10 cellular contexts compared by ENCODE assay signal in genomic region chr6:157760137-157760536, GRCh38.
DNase-seq lines count a peak whose midpoint lies in the region; ATAC-seq and TF ChIP-seq lines count a peak whose summit lies in the region.
"Had no signal": no experiment of that assay in that cellular context is flagged by ENCODE, and none has a peak within 500 bp of the region (broad histone marks: within the 10 kb centered on the region; RNA-seq: fewer than 3 reads in every experiment).

No MANE protein-coding gene starts in this region.

- no peaks in the 10 kb centered on the region for H4K20me1 ChIP-seq in MM.1S (ENCODE audit: insufficient read depth, low read length)

- H3K27me3 ChIP-seq in CD8-positive, alpha-beta memory T cell (ENCODE audit: insufficient read depth, low read length, poor library complexity, severe bottlenecking) = no peaks in the 10 kb centered on the region
- H3K27me3 ChIP-seq in Panc1 (ENCODE audit: control insufficient read depth, insufficient read depth, low read length) (no peaks in the 10 kb centered on the region), skeletal muscle satellite cell (ENCODE audit: control insufficient read depth, insufficient read depth, low read length) (no peaks in the 10 kb centered on the region), MM.1S (replicated peaks; ENCODE audit: insufficient read depth, low read length) (no peaks in the 10 kb centered on the region), Caco-2 (replicated peaks; ENCODE audit: control insufficient read depth, insufficient read depth, low read length) (no peaks in the 10 kb centered on the region)
- H3K27me3 ChIP-seq: colonic mucosa had no signal

- BruUV-seq in Panc1 (replicated peaks; lab: Mats Ljungman, UMichigan) (no TSS peak), Caco-2 (replicated peaks; lab: Mats Ljungman, UMichigan) (no TSS peak)

- H3K9me3 ChIP-seq in CD8-positive, alpha-beta memory T cell (ENCODE audit: low read length) = no peaks in the 10 kb centered on the region
- H3K9me3 ChIP-seq in Panc1 (ENCODE audit: control insufficient read depth, insufficient read depth, low read depth, low read length) = no peaks in the 10 kb centered on the region
- no peaks in the 10 kb centered on the region for H3K9me3 ChIP-seq in skeletal muscle satellite cell (replicated peaks; ENCODE audit: low read length)
- no peaks in the 10 kb centered on the region for H3K9me3 ChIP-seq in MM.1S (replicated peaks; ENCODE audit: insufficient read depth, low read length)
- H3K9me3 ChIP-seq in Caco-2 = no peaks in the 10 kb centered on the region
- H3K9me3 ChIP-seq: colonic mucosa had no signal

- H3K79me2 ChIP-seq in MM.1S (ENCODE audit: low read length) = no peaks in the 10 kb centered on the region

- peaks cover 18% of the 10 kb centered on the region for H3F3A ChIP-seq in MM.1S (ENCODE audit: insufficient read depth, low read length)

- no peak for DNase-seq in CD8-positive, alpha-beta memory T cell
- no peak for DNase-seq in Panc1 (ENCODE audit: low read depth, low spot score)
- no peak for DNase-seq in caudate nucleus (lab: John Stamatoyannopoulos, UW)
- no peak for DNase-seq in 8988T
- no peak for DNase-seq in MM.1S
- no peak for DNase-seq in Caco-2
- DNase-seq: colonic mucosa, left cardiac atrium had no signal

- peak overlapping the region in 1 of 7 donors; percentile 73 for H3K4me3 Mint-ChIP-seq in CD8-positive, alpha-beta memory T cell
- H3K4me3 Mint-ChIP-seq in Caco-2 (ENCODE audit: unreplicated experiment) = no peak overlapping the region

- in situ Hi-C loops in Panc1 (cut with HindIII; ENCODE audit: low pct_unique_long_range_greater_than_20kb, low sequenced_read_pairs) = loop anchor here (25.0 kb wide), 1 partner anchor 102 kb away; no protein-coding TSS in a partner anchor

- H3K36me3 ChIP-seq in CD8-positive, alpha-beta memory T cell (ENCODE audit: insufficient read depth, low read length) = no peaks in the 10 kb centered on the region
- H3K36me3 ChIP-seq in Panc1 (ENCODE audit: control insufficient read depth, insufficient read depth, low read length) (no peaks in the 10 kb centered on the region), skeletal muscle satellite cell (ENCODE audit: insufficient read depth, low read length) (no peaks in the 10 kb centered on the region), MM.1S (replicated peaks; ENCODE audit: insufficient read depth, low read length) (no peaks in the 10 kb centered on the region), Caco-2 (ENCODE audit: control insufficient read depth, insufficient read depth, low read length) (no peaks in the 10 kb centered on the region)
- H3K36me3 ChIP-seq: colonic mucosa had no signal

- peak overlapping the region in 5 of 8 donors; percentile 78 to 97 (median 92) for H3K27ac Mint-ChIP-seq in CD8-positive, alpha-beta memory T cell
- H3K27ac Mint-ChIP-seq in Caco-2 (ENCODE audit: unreplicated experiment) = no peak overlapping the region

- H3K27ac ChIP-seq in CD8-positive, alpha-beta memory T cell (ENCODE audit: low read depth, low read length) = no peak overlapping the region
- H3K27ac ChIP-seq in Panc1 (ENCODE audit: low read length) (peak overlapping the region; percentile 94), caudate nucleus (ENCODE audit: low read depth, low read length) (peak overlapping the region; percentile 75), MM.1S (ENCODE audit: low read length) (no peak overlapping the region)
- H3K27ac ChIP-seq: colonic mucosa had no signal

- POLR2A ChIA-PET in CD8-positive, alpha-beta memory T cell (lab: Charles Lee) = no interaction called here
- POLR2A ChIA-PET in Panc1 (lab: Charles Lee) (interaction anchor here (0.5 kb wide), 1 partner anchor 66 kb away, joined by 6 read pairs; no protein-coding TSS in a partner anchor), Caco-2 (lab: Charles Lee) (no interaction called here)

- peaks cover 67% of the 10 kb centered on the region for H3K4me1 ChIP-seq in CD8-positive, alpha-beta memory T cell (ENCODE audit: insufficient read depth, low read length)
- H3K4me1 ChIP-seq in Panc1 (ENCODE audit: control insufficient read depth, insufficient read depth, low read length) = peaks cover 79% of the 10 kb centered on the region
- peaks cover 60% of the 10 kb centered on the region for H3K4me1 ChIP-seq in skeletal muscle satellite cell (ENCODE audit: control insufficient read depth, insufficient read depth, low read length)
- peaks cover 24% of the 10 kb centered on the region for H3K4me1 ChIP-seq in MM.1S (ENCODE audit: low read length)
- peaks cover 38% of the 10 kb centered on the region for H3K4me1 ChIP-seq in Caco-2

- H3K9me2 ChIP-seq in MM.1S (replicated peaks; ENCODE audit: insufficient read depth, low read length) = no peaks in the 10 kb centered on the region

- ATAC-seq in Panc1 = no peak
- no peak for ATAC-seq in GM18520 (IDR thresholded peaks at IDR 0.05; ENCODE audit: unreplicated experiment)

- H3K9me3 Mint-ChIP-seq in CD8-positive, alpha-beta memory T cell = no peaks in the 10 kb centered on the region
- H3K9me3 Mint-ChIP-seq in Caco-2 (ENCODE audit: unreplicated experiment) = no peaks in the 10 kb centered on the region

- H2AFZ ChIP-seq in MM.1S (ENCODE audit: low read length) = no peak overlapping the region

- TF ChIP-seq CTCF in Panc1 (IDR thresholded peaks at IDR 0.05) (peak; percentile 40), MM.1S (IDR thresholded peaks at IDR 0.05; ENCODE audit: low read length) (no peak), Caco-2 (IDR thresholded peaks at IDR 0.05; ENCODE audit: insufficient read depth in 1 of 2, low read depth in 1 of 2, low read length in 1 of 2, severe bottlenecking in 1 of 2, unreplicated experiment in 1 of 2) (no peak)

- H3K4me2 ChIP-seq in skeletal muscle satellite cell (ENCODE audit: low read length) (peak overlapping the region; percentile 54), MM.1S (ENCODE audit: low read depth, low read length) (no peak overlapping the region)

- no peak overlapping the region for H3K4me3 ChIP-seq in CD8-positive, alpha-beta memory T cell (ENCODE audit: low read length)
- H3K4me3 ChIP-seq in Panc1 (ENCODE audit: low read depth in 2 of 2, low read length in 2 of 2) (no peak overlapping the region), skeletal muscle satellite cell (ENCODE audit: low read length) (no peak overlapping the region), MM.1S (ENCODE audit: low read length) (no peak overlapping the region), Caco-2 (ENCODE audit: low read depth, low read length) (no peak overlapping the region)
- H3K4me3 ChIP-seq: colonic mucosa had no signal

- intact Hi-C loops in Panc1 (cut with micrococcal nuclease; ENCODE audit: unreplicated experiment) (loop anchor here (2.0 kb wide), 1 partner anchor 113 kb away; no protein-coding TSS in a partner anchor), Caco-2 (cut with micrococcal nuclease; ENCODE audit: unreplicated experiment) (no loop called here)

- H3K36me3 Mint-ChIP-seq in CD8-positive, alpha-beta memory T cell = peaks cover 0 to 1% (median 0%) of the 10 kb centered on the region in 3 donors
- H3K36me3 Mint-ChIP-seq in Caco-2 (ENCODE audit: insufficient read depth, unreplicated experiment) = no peaks in the 10 kb centered on the region

- H3K9ac ChIP-seq in skeletal muscle satellite cell (ENCODE audit: low read depth, low read length) (peak overlapping the region; percentile 13), MM.1S (ENCODE audit: low read length) (no peak overlapping the region)

- CTCF ChIA-PET in CD8-positive, alpha-beta memory T cell (lab: Charles Lee) = interaction anchor here (1.1 to 11.4 kb wide), 2 partner anchors 117 to 312 kb away, joined by 5 to 157 read pairs; no protein-coding TSS in a partner anchor
- CTCF ChIA-PET in Panc1 (lab: Charles Lee) = interaction anchor here (0.6 to 1.2 kb wide), 3 partner anchors 10 to 394 kb away, joined by 4 to 11 read pairs (median 5); no protein-coding TSS in a partner anchor
- CTCF ChIA-PET in Caco-2 (lab: Charles Lee) = no interaction called here

- H3K27me3 Mint-ChIP-seq in CD8-positive, alpha-beta memory T cell = peaks cover 5 to 13% of the 10 kb centered on the region in 2 donors
- no peaks in the 10 kb centered on the region for H3K27me3 Mint-ChIP-seq in Caco-2 (ENCODE audit: insufficient read depth, unreplicated experiment)

- peaks cover 49 to 87% (median 64%) of the 10 kb centered on the region in 3 donors for H3K4me1 Mint-ChIP-seq in CD8-positive, alpha-beta memory T cell
- H3K4me1 Mint-ChIP-seq in Caco-2 (ENCODE audit: low read depth, unreplicated experiment) = peaks cover 57% of the 10 kb centered on the region

Comparison
In these comparisons a context has a peak if more than half of its experiments do, and no peak if none do; other contexts are left out.
1. H3K27ac ChIP-seq: peak in Panc1 (single experiment) and caudate nucleus (single experiment); none in CD8-positive, alpha-beta memory T cell (single experiment) and MM.1S (single experiment).